8 cellular contexts compared by ENCODE assay signal in the genomic region with DNA sequence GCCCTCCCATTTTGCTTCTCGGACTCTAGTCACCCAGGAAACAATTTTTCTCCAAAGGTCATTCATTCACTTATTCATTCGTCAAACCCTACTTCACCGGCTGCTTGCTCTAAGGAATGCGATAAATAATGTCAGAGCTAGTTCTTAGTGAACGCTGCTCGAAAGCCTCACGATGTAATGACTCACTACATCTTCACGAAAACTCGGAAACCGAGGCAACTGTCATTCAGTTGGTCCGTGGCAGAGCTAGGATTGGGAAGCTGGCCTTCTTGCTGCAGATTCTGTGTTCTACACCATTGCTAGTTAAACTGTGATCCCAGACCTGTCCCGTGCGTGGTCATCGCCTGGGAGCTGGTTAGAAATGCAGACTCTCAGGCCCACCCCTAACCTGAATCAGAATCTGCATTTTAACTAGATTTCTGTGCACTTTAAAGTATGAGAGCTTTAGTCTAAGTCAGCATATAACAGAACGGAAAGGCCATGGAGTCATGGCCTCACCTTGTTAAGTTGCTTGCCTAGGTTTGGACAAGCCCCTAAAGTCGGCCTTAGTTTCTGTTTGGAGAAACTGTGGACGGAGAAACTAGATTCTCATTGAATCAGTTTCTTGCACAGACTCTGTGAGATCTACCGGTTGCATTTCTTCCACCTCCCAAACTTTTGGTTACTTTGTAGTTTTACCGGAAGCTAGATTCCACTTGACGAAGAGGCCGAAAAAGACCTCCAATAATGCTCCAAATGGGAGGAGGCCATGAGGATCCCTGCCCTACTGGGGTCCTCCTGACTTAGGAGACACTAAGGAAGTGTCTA. TPM values are rescaled to one million over a fixed set of nuclear protein-coding genes. Genes with fewer than 3 reads are reported as not detected.
DNase-seq lines count a peak whose midpoint lies in the region; ATAC-seq, FAIRE-seq and TF ChIP-seq lines count a peak whose summit lies in the region.

No MANE protein-coding gene starts in this region.

- H2AK9ac ChIP-seq in IMR-90 (replicated peaks; ENCODE audit: low read depth, low read length, poor library complexity), result peak overlapping the region; percentile 99

- peak overlapping the region; percentile 69 for H3K27ac ChIP-seq in IMR-90 (ENCODE audit: insufficient read depth, low read length)
- H3K27ac ChIP-seq in HepG2 (ENCODE audit: extremely low read length, insufficient read depth, low read length), result no peak overlapping the region
- H3K27ac ChIP-seq in thymus (ENCODE audit: low read depth), result peak overlapping the region; percentile 64

- H3K4me2 ChIP-seq in IMR-90 (ENCODE audit: low read depth, low read length) (peak overlapping the region; percentile 76), HepG2 (ENCODE audit: low read depth, low read length) (peak overlapping the region; percentile 98)

- H3K9me3 ChIP-seq in IMR-90 (ENCODE audit: control insufficient read depth, insufficient read depth, low read length) (no peaks in the 10 kb centered on the region), HepG2 (ENCODE audit: low read length) (no peaks in the 10 kb centered on the region), thymus (ENCODE audit: control insufficient read depth) (no peaks in the 10 kb centered on the region)

- peak overlapping the region; percentile 49 for H3K23ac ChIP-seq in IMR-90 (ENCODE audit: low read depth, low read length)

- DNase-seq in GM12892 (ENCODE audit: insufficient read length) (no peak), IMR-90 (peak; percentile 88), astrocyte of the cerebellum (ENCODE audit: low read depth) (no peak), HepG2 (ENCODE audit: low spot score) (no peak), NCI-H1105 treated with DMSO at 0.1 percent for 48 hours (lab: John Stamatoyannopoulos, UW) (no peak), NCI-H446 (lab: John Stamatoyannopoulos, UW) (no peak)

- peak overlapping the region; percentile 79 for H2BK5ac ChIP-seq in IMR-90 (ENCODE audit: low read depth, low read length, poor library complexity, severe bottlenecking)

- TF ChIP-seq EP300 in HepG2 (IDR thresholded peaks at IDR 0.05; ENCODE audit: low read depth in 2 of 2, low read length in 2 of 2) (no peak), HepG2 (CRISPR knock-in tag; IDR thresholded peaks at IDR 0.05; ENCODE audit: borderline replicate concordance) (no peak)

- intact Hi-C loops in IMR-90 (cut with micrococcal nuclease), result no loop called here
- intact Hi-C loops in HepG2 (cut with micrococcal nuclease; ENCODE audit: unreplicated experiment), result no loop called here

- H3K79me1 ChIP-seq in IMR-90 (ENCODE audit: low read depth in 1 of 2, low read length in 2 of 2), result peaks cover 9 to 39% of the 10 kb centered on the region in 2 experiments; a peak in 3 of 4 replicates

- peak overlapping the region; percentile 33 for H2AK5ac ChIP-seq in IMR-90 (ENCODE audit: low read depth, low read length)

- H2AFZ ChIP-seq in IMR-90 (replicated peaks; ENCODE audit: low read length, poor library complexity), result peak overlapping the region; percentile 91
- peak overlapping the region; percentile 52 for H2AFZ ChIP-seq in HepG2 (ENCODE audit: low read length)

- dilution Hi-C loops in IMR-90 (cut with HindIII; ENCODE audit: low sequenced_read_pairs, unreplicated experiment), result no loop called here

- H3K56ac ChIP-seq in IMR-90 (ENCODE audit: extremely low read depth, insufficient read depth, low read length), result peak overlapping the region; percentile 74

- H3K4me1 ChIP-seq in IMR-90 (ENCODE audit: control insufficient read depth, insufficient read depth, low read length) (peaks cover 27% of the 10 kb centered on the region), HepG2 (ENCODE audit: insufficient read depth, low read length) (peaks cover 28% of the 10 kb centered on the region), thymus (ENCODE audit: control insufficient read depth, insufficient read depth, low read length) (peaks cover 36% of the 10 kb centered on the region)

- H3K9ac ChIP-seq in IMR-90 (ENCODE audit: low read depth, low read length), result peak overlapping the region; percentile 80
- peak overlapping the region; percentile 53; the same call in 1 of the 2 replicates for H3K9ac ChIP-seq in HepG2 (ENCODE audit: insufficient read depth, low read depth, low read length)

- H4K20me1 ChIP-seq in IMR-90 (ENCODE audit: insufficient read depth, low read length), result peaks cover 28% of the 10 kb centered on the region
- H4K20me1 ChIP-seq in HepG2 (ENCODE audit: insufficient read depth, low read length), result no peaks in the 10 kb centered on the region

- peak overlapping the region; percentile 6; the same call in 1 of the 3 replicates for H2BK15ac ChIP-seq in IMR-90 (ENCODE audit: low read depth, low read length)

- BruUV-seq in IMR-90 (replicated peaks; lab: Mats Ljungman, UMichigan) (no TSS peak), HepG2 (replicated peaks; lab: Mats Ljungman, UMichigan) (no TSS peak)

- ATAC-seq in IMR-90 (ENCODE audit: low read depth) (peak; percentile 24; the same call in 1 of the 2 replicates), HepG2 (no peak; the same call in 2 of the 3 replicates), HG03159 (IDR thresholded peaks at IDR 0.05; ENCODE audit: unreplicated experiment) (no peak)

- CTCF ChIA-PET in IMR-90 (lab: Yijun Ruan, JAX), result interaction anchor here (0.6 to 0.7 kb wide), 2 partner anchors 47 to 102 kb away, joined by 3 to 4 read pairs; no protein-coding TSS in a partner anchor
- CTCF ChIA-PET in HepG2 (lab: Yijun Ruan, JAX; ENCODE audit: low intra/inter-chr PET ratio, low total read pairs), result no interaction called here

- peak overlapping the region; percentile 25 for H3K18ac ChIP-seq in IMR-90 (ENCODE audit: low read depth, low read length)

- FAIRE-seq in GM12892 (lab: Jason Lieb, UNC), result peak; percentile 46
- FAIRE-seq in HepG2 (lab: Jason Lieb, UNC), result no peak

- in situ Hi-C loops in IMR-90 (cut with MboI; ENCODE audit: low sequenced_read_pairs), result no loop called here
- in situ Hi-C loops in astrocyte of the cerebellum (cut with HindIII; ENCODE audit: low sequenced_read_pairs), result no loop called here
- in situ Hi-C loops in HepG2 (cut with HindIII; ENCODE audit: extremely low pct_ligation_motif_present, low pct_unique_long_range_greater_than_20kb), result no loop called here

- 35% methylated on average over 9 of the region's 21 CpGs; no CpG with 5 or more reads in 1 of the 2 experiments for whole genome bisulfite sequencing in IMR-90 (ENCODE audit: extremely low coverage in 2 of 2, insufficient read length in 1 of 2), 2 experiments
- 20% methylated on average over 21 of the region's 21 CpGs for whole genome bisulfite sequencing in HepG2 (ENCODE audit: low lambda C conversion rate)
- WGBS in thymus, result 43% methylated on average over 21 of the region's 21 CpGs

- peaks cover 16% of the 10 kb centered on the region; the same call in 1 of the 2 replicates for H3K9me1 ChIP-seq in IMR-90 (ENCODE audit: insufficient read depth, low read length)

- H4K91ac ChIP-seq in IMR-90 (ENCODE audit: insufficient read depth, low read depth, low read length), result peak overlapping the region; percentile 24

- H3K27me3 ChIP-seq in IMR-90 (ENCODE audit: control insufficient read depth, insufficient read depth, low read length) (no peaks in the 10 kb centered on the region), HepG2 (ENCODE audit: control insufficient read depth in 1 of 2, insufficient read depth in 2 of 2, low read length in 2 of 2) (no peaks in the 10 kb centered on the region), thymus (ENCODE audit: control insufficient read depth, insufficient read depth) (no peaks in the 10 kb centered on the region)

- peak overlapping the region; percentile 56 for H4K5ac ChIP-seq in IMR-90 (ENCODE audit: low read depth, low read length)

- H3K14ac ChIP-seq in IMR-90 (replicated peaks; ENCODE audit: low read depth, low read length), result peak overlapping the region; percentile 84

- H3K4me3 ChIP-seq in IMR-90 (ENCODE audit: insufficient read depth, low read depth, low read length) (peak overlapping the region; percentile 46), astrocyte of the cerebellum (ENCODE audit: low read depth, low read length) (peak overlapping the region; percentile 91), HepG2 (replicated peaks in 1 of 3; ENCODE audit: insufficient read depth in 1 of 3, low read depth in 2 of 3, low read length in 3 of 3) (peak overlapping the region; percentile 74 to 91 (median 75)), thymus (ENCODE audit: low read length) (peak overlapping the region; percentile 62)

- 0 out of 2 replicates have a peak, but pooled peaks cover 2% of the 10 kb centered on the region for H3K36me3 ChIP-seq in IMR-90 (ENCODE audit: control insufficient read depth, insufficient read depth, low read length)
- no peaks in the 10 kb centered on the region for H3K36me3 ChIP-seq in HepG2 (replicated peaks in 1 of 2; ENCODE audit: control insufficient read depth in 1 of 2, insufficient read depth in 2 of 2, low read length in 2 of 2)
- peaks cover 39% of the 10 kb centered on the region for H3K36me3 ChIP-seq in thymus (ENCODE audit: control insufficient read depth, insufficient read depth)

- H3K4ac ChIP-seq in IMR-90 (ENCODE audit: low read depth, low read length), result peak overlapping the region; percentile 89

- TF ChIP-seq CTCF in IMR-90 (conservative IDR thresholded peaks at IDR 0.05; ENCODE audit: low read depth, low read length) (no peak), astrocyte of the cerebellum (IDR thresholded peaks at IDR 0.05; ENCODE audit: low read depth, low read length, missing control alignments) (no peak), HepG2 (CRISPR knock-in tag; IDR thresholded peaks at IDR 0.05) (no peak)

- peak overlapping the region; percentile 39 to 89 for H4K8ac ChIP-seq in IMR-90 (ENCODE audit: low read depth in 2 of 2, low read length in 2 of 2)

- no peak for TF ChIP-seq RAD21 in IMR-90 (IDR thresholded peaks at IDR 0.05; ENCODE audit: low read length)
- TF ChIP-seq RAD21 in HepG2 (CRISPR knock-in tag; IDR thresholded peaks at IDR 0.05), result no peak

- no peaks in the 10 kb centered on the region for H3K79me2 ChIP-seq in HepG2 (ENCODE audit: insufficient read depth, low read length)

- no peak for TF ChIP-seq POLR2A in GM12892 (IDR thresholded peaks at IDR 0.05; ENCODE audit: low read depth, low read length)
- 0 out of 2 replicates have a peak, but pooled peaks have one; percentile 13 for TF ChIP-seq POLR2A in IMR-90 (IDR thresholded peaks at IDR 0.05; ENCODE audit: low read depth, low read length)
- TF ChIP-seq POLR2A in HepG2 (IDR thresholded peaks at IDR 0.05; ENCODE audit: insufficient read depth in 1 of 2, low read depth in 2 of 2, low read length in 2 of 2), result no peak

- peak overlapping the region; percentile 50; the same call in 1 of the 2 replicates for H2BK20ac ChIP-seq in IMR-90 (ENCODE audit: low read depth, low read length)

- H2BK120ac ChIP-seq in IMR-90 (ENCODE audit: low read depth, low read length), result peak overlapping the region; percentile 51

- POLR2A ChIA-PET in IMR-90 (lab: Charles Lee; ENCODE audit: unreplicated experiment) (no interaction called here), HepG2 (lab: Yijun Ruan, JAX) (interaction anchor here (0.6 to 1.7 kb wide), 7 partner anchors 9 to 1694 kb away, joined by 3 to 5 read pairs (median 4); partner anchors contain the start of genes BYSL, MED20, TAF8 and TOMM6)

RNA-seq across cellular contexts. Expression of gene CCND3, which starts 0.6 kb away (rescaled TPM):
- 26.8 TPM for polyA plus RNA-seq in GM12892 (2012; ENCODE audit: missing spikeins)
- 19.2 and 19.4 TPM in 2 replicates for total RNA-seq in IMR-90 (2012; rRNA removed)
- 61.9 and 63.8 TPM in 2 replicates for polyA plus RNA-seq in IMR-90 (2012; rRNA removed)
- polyA plus RNA-seq in IMR-90 (2012; cell fraction: cytosol; rRNA removed), result 61.9 and 75.8 TPM in 2 replicates
- polyA plus RNA-seq in IMR-90 (2012; cell fraction: nucleus; rRNA removed; ENCODE audit: low replicate concordance), result 36.5 and 73.0 TPM in 2 replicates
- total RNA-seq in HepG2 (2016; rRNA removed; fragmentation: Illumina TruSeq; extraction: Trizol), result 6.9 and 7.2 TPM in 2 replicates
- 5.4 and 6.8 TPM in 2 replicates for total RNA-seq in HepG2 (2016; cell fraction: cytosol; rRNA removed; fragmentation: Illumina TruSeq; extraction: Trizol; ENCODE audit: low read depth)
- total RNA-seq in HepG2 (2016; cell fraction: insoluble cytoplasmic fraction; rRNA removed; fragmentation: Illumina TruSeq; extraction: Trizol), result 5.6 and 7.6 TPM in 2 replicates
- total RNA-seq in HepG2 (2016; cell fraction: membrane; rRNA removed; fragmentation: Illumina TruSeq; extraction: Trizol), result 10.7 and 11.7 TPM in 2 replicates
- total RNA-seq in HepG2 (2016; cell fraction: nucleus; rRNA removed; fragmentation: Illumina TruSeq; extraction: Trizol), result 5.0 and 7.6 TPM in 2 replicates
- polyA plus RNA-seq in HepG2 (2011; rRNA removed), result 4.3 and 4.4 TPM in 2 replicates
- 5.0 and 6.3 TPM in 2 replicates for polyA plus RNA-seq in HepG2 (2011; cell fraction: cytosol; rRNA removed)
- 6.2 and 6.3 TPM in 2 replicates for polyA plus RNA-seq in HepG2 (2011; cell fraction: nucleus; rRNA removed)
- 2.0 and 3.5 TPM in 2 replicates for polyA plus RNA-seq in HepG2 (2012)
- 7.8 and 8.6 TPM in 2 replicates for polyA plus RNA-seq in HepG2 (2016; cell fraction: cytosol; fragmentation: Illumina TruSeq; extraction: Trizol; ENCODE audit: low read depth)
- polyA plus RNA-seq in HepG2 (2016; cell fraction: insoluble cytoplasmic fraction; fragmentation: Illumina TruSeq; extraction: Trizol; ENCODE audit: low read depth), result 7.6 and 10.9 TPM in 2 replicates
- polyA plus RNA-seq in HepG2 (2016; cell fraction: membrane; fragmentation: Illumina TruSeq; extraction: Trizol; ENCODE audit: low read depth), result 12.5 and 13.8 TPM in 2 replicates
- polyA plus RNA-seq in HepG2 (2016; cell fraction: nucleus; fragmentation: Illumina TruSeq; extraction: Trizol; ENCODE audit: insufficient read depth, low read depth), result 8.1 and 9.8 TPM in 2 replicates
- polyA minus RNA-seq in HepG2 (2011; rRNA and poly(A)+ RNA removed; ENCODE audit: low replicate concordance), result 8.0 and 57.0 TPM in 2 replicates
- 4.1 and 4.9 TPM in 2 replicates for polyA minus RNA-seq in HepG2 (2011; cell fraction: cytosol; rRNA and poly(A)+ RNA removed)
- polyA minus RNA-seq in HepG2 (2011; cell fraction: nucleus; rRNA and poly(A)+ RNA removed), result 5.1 and 6.7 TPM in 2 replicates
- polyA plus RNA-seq in thymus, result 277 TPM

RNA-seq across cellular contexts. Expression of gene BYSL, which starts 20.9 kb away (rescaled TPM):
- 15.2 TPM for polyA plus RNA-seq in GM12892 (2012; ENCODE audit: missing spikeins)
- total RNA-seq in IMR-90 (2012; rRNA removed), result 25.3 and 26.7 TPM in 2 replicates
- polyA plus RNA-seq in IMR-90 (2012; rRNA removed), result 35.5 and 36.3 TPM in 2 replicates
- 23.5 and 24.9 TPM in 2 replicates for polyA plus RNA-seq in IMR-90 (2012; cell fraction: cytosol; rRNA removed)
- 29.1 and 39.6 TPM in 2 replicates for polyA plus RNA-seq in IMR-90 (2012; cell fraction: nucleus; rRNA removed; ENCODE audit: low replicate concordance)
- total RNA-seq in HepG2 (2016; rRNA removed; fragmentation: Illumina TruSeq; extraction: Trizol), result 27.9 and 37.3 TPM in 2 replicates
- 9.2 and 10.9 TPM in 2 replicates for total RNA-seq in HepG2 (2016; cell fraction: cytosol; rRNA removed; fragmentation: Illumina TruSeq; extraction: Trizol; ENCODE audit: low read depth)
- 31.5 and 38.1 TPM in 2 replicates for total RNA-seq in HepG2 (2016; cell fraction: insoluble cytoplasmic fraction; rRNA removed; fragmentation: Illumina TruSeq; extraction: Trizol)
- total RNA-seq in HepG2 (2016; cell fraction: membrane; rRNA removed; fragmentation: Illumina TruSeq; extraction: Trizol), result 20.7 and 21.2 TPM in 2 replicates
- total RNA-seq in HepG2 (2016; cell fraction: nucleus; rRNA removed; fragmentation: Illumina TruSeq; extraction: Trizol), result 28.5 and 31.3 TPM in 2 replicates
- polyA plus RNA-seq in HepG2 (2011; rRNA removed), result 28.6 and 37.8 TPM in 2 replicates
- polyA plus RNA-seq in HepG2 (2011; cell fraction: cytosol; rRNA removed), result 24.4 and 28.7 TPM in 2 replicates
- polyA plus RNA-seq in HepG2 (2011; cell fraction: nucleus; rRNA removed), result 39.5 and 39.6 TPM in 2 replicates
- 24.1 and 34.6 TPM in 2 replicates for polyA plus RNA-seq in HepG2 (2012)
- 9.5 and 10.5 TPM in 2 replicates for polyA plus RNA-seq in HepG2 (2016; cell fraction: cytosol; fragmentation: Illumina TruSeq; extraction: Trizol; ENCODE audit: low read depth)
- polyA plus RNA-seq in HepG2 (2016; cell fraction: insoluble cytoplasmic fraction; fragmentation: Illumina TruSeq; extraction: Trizol; ENCODE audit: low read depth), result 43.8 and 51.7 TPM in 2 replicates
- 12.7 and 15.1 TPM in 2 replicates for polyA plus RNA-seq in HepG2 (2016; cell fraction: membrane; fragmentation: Illumina TruSeq; extraction: Trizol; ENCODE audit: low read depth)
- polyA plus RNA-seq in HepG2 (2016; cell fraction: nucleus; fragmentation: Illumina TruSeq; extraction: Trizol; ENCODE audit: insufficient read depth, low read depth), result 49.1 and 56.8 TPM in 2 replicates
- polyA minus RNA-seq in HepG2 (2011; rRNA and poly(A)+ RNA removed; ENCODE audit: low replicate concordance), result 40.9 and 54.5 TPM in 2 replicates
- 22.2 and 22.5 TPM in 2 replicates for polyA minus RNA-seq in HepG2 (2011; cell fraction: cytosol; rRNA and poly(A)+ RNA removed)
- polyA minus RNA-seq in HepG2 (2011; cell fraction: nucleus; rRNA and poly(A)+ RNA removed), result 41.7 and 47.5 TPM in 2 replicates
- 7.8 TPM for polyA plus RNA-seq in thymus

RNA-seq across cellular contexts. Expression of gene MED20, which starts 21.3 kb away (rescaled TPM):
- polyA plus RNA-seq in GM12892 (2012; ENCODE audit: missing spikeins), result 8.8 TPM
- total RNA-seq in IMR-90 (2012; rRNA removed) (35.6 and 38.2 TPM in 2 replicates), HepG2 (2016; rRNA removed; fragmentation: Illumina TruSeq; extraction: Trizol) (41.1 and 56.3 TPM in 2 replicates)
- polyA plus RNA-seq in IMR-90 (2012; rRNA removed) (22.0 and 24.8 TPM in 2 replicates), HepG2 (2011; rRNA removed) (22.7 and 28.1 TPM in 2 replicates), thymus (7.9 TPM)
- polyA plus RNA-seq in IMR-90 (2012; cell fraction: cytosol; rRNA removed), result 16.4 and 20.3 TPM in 2 replicates
- polyA plus RNA-seq in IMR-90 (2012; cell fraction: nucleus; rRNA removed; ENCODE audit: low replicate concordance), result 14.3 and 22.5 TPM in 2 replicates
- total RNA-seq in HepG2 (2016; cell fraction: cytosol; rRNA removed; fragmentation: Illumina TruSeq; extraction: Trizol; ENCODE audit: low read depth), result 4.6 and 5.0 TPM in 2 replicates
- 40.0 and 57.6 TPM in 2 replicates for total RNA-seq in HepG2 (2016; cell fraction: insoluble cytoplasmic fraction; rRNA removed; fragmentation: Illumina TruSeq; extraction: Trizol)
- 15.9 and 18.0 TPM in 2 replicates for total RNA-seq in HepG2 (2016; cell fraction: membrane; rRNA removed; fragmentation: Illumina TruSeq; extraction: Trizol)
- total RNA-seq in HepG2 (2016; cell fraction: nucleus; rRNA removed; fragmentation: Illumina TruSeq; extraction: Trizol), result 25.0 and 28.8 TPM in 2 replicates
- polyA plus RNA-seq in HepG2 (2011; cell fraction: cytosol; rRNA removed), result 27.1 and 29.0 TPM in 2 replicates
- polyA plus RNA-seq in HepG2 (2011; cell fraction: nucleus; rRNA removed), result 20.9 and 21.3 TPM in 2 replicates
- 13.4 and 17.5 TPM in 2 replicates for polyA plus RNA-seq in HepG2 (2012)
- polyA plus RNA-seq in HepG2 (2016; cell fraction: cytosol; fragmentation: Illumina TruSeq; extraction: Trizol; ENCODE audit: low read depth), result 3.6 and 3.7 TPM in 2 replicates
- polyA plus RNA-seq in HepG2 (2016; cell fraction: insoluble cytoplasmic fraction; fragmentation: Illumina TruSeq; extraction: Trizol; ENCODE audit: low read depth), result 45.2 and 47.9 TPM in 2 replicates
- 9.1 and 10.1 TPM in 2 replicates for polyA plus RNA-seq in HepG2 (2016; cell fraction: membrane; fragmentation: Illumina TruSeq; extraction: Trizol; ENCODE audit: low read depth)
- 19.8 and 24.4 TPM in 2 replicates for polyA plus RNA-seq in HepG2 (2016; cell fraction: nucleus; fragmentation: Illumina TruSeq; extraction: Trizol; ENCODE audit: insufficient read depth, low read depth)
- polyA minus RNA-seq in HepG2 (2011; rRNA and poly(A)+ RNA removed; ENCODE audit: low replicate concordance), result 39.2 and 43.4 TPM in 2 replicates
- 10.3 and 12.8 TPM in 2 replicates for polyA minus RNA-seq in HepG2 (2011; cell fraction: cytosol; rRNA and poly(A)+ RNA removed)
- 31.7 and 34.4 TPM in 2 replicates for polyA minus RNA-seq in HepG2 (2011; cell fraction: nucleus; rRNA and poly(A)+ RNA removed)

RNA-seq across cellular contexts. Expression of gene USP49, which starts 47.1 kb away (rescaled TPM):
- polyA plus RNA-seq in GM12892 (2012; ENCODE audit: missing spikeins), result 6.1 TPM
- total RNA-seq in IMR-90 (2012; rRNA removed) (1.4 TPM in 2 replicates), HepG2 (2016; rRNA removed; fragmentation: Illumina TruSeq; extraction: Trizol) (2.9 TPM in 2 replicates)
- polyA plus RNA-seq in IMR-90 (2012; rRNA removed) (1.4 and 2.1 TPM in 2 replicates), HepG2 (2011; rRNA removed) (4.3 and 4.7 TPM in 2 replicates), thymus (1.1 TPM)
- polyA plus RNA-seq in IMR-90 (2012; cell fraction: cytosol; rRNA removed), result 0.55 and 0.92 TPM in 2 replicates
- polyA plus RNA-seq in IMR-90 (2012; cell fraction: nucleus; rRNA removed; ENCODE audit: low replicate concordance), result 9.5 and 9.8 TPM in 2 replicates
- total RNA-seq in HepG2 (2016; cell fraction: cytosol; rRNA removed; fragmentation: Illumina TruSeq; extraction: Trizol; ENCODE audit: low read depth), result 0.62 and 0.81 TPM in 2 replicates
- total RNA-seq in HepG2 (2016; cell fraction: insoluble cytoplasmic fraction; rRNA removed; fragmentation: Illumina TruSeq; extraction: Trizol), result 2.4 and 2.9 TPM in 2 replicates
- total RNA-seq in HepG2 (2016; cell fraction: membrane; rRNA removed; fragmentation: Illumina TruSeq; extraction: Trizol), result 1.5 and 1.6 TPM in 2 replicates
- total RNA-seq in HepG2 (2016; cell fraction: nucleus; rRNA removed; fragmentation: Illumina TruSeq; extraction: Trizol), result 5.9 and 7.0 TPM in 2 replicates
- 1.2 and 1.3 TPM in 2 replicates for polyA plus RNA-seq in HepG2 (2011; cell fraction: cytosol; rRNA removed)
- polyA plus RNA-seq in HepG2 (2011; cell fraction: nucleus; rRNA removed), result 13.3 and 14.7 TPM in 2 replicates
- 3.6 and 4.0 TPM in 2 replicates for polyA plus RNA-seq in HepG2 (2012)
- 0.28 TPM in 2 replicates for polyA plus RNA-seq in HepG2 (2016; cell fraction: cytosol; fragmentation: Illumina TruSeq; extraction: Trizol; ENCODE audit: low read depth)
- 2.6 and 3.2 TPM in 2 replicates for polyA plus RNA-seq in HepG2 (2016; cell fraction: insoluble cytoplasmic fraction; fragmentation: Illumina TruSeq; extraction: Trizol; ENCODE audit: low read depth)
- 0.70 and 0.84 TPM in 2 replicates for polyA plus RNA-seq in HepG2 (2016; cell fraction: membrane; fragmentation: Illumina TruSeq; extraction: Trizol; ENCODE audit: low read depth)
- 12.2 and 14.5 TPM in 2 replicates for polyA plus RNA-seq in HepG2 (2016; cell fraction: nucleus; fragmentation: Illumina TruSeq; extraction: Trizol; ENCODE audit: insufficient read depth, low read depth)
- 4.3 and 6.4 TPM in 2 replicates for polyA minus RNA-seq in HepG2 (2011; rRNA and poly(A)+ RNA removed; ENCODE audit: low replicate concordance)
- polyA minus RNA-seq in HepG2 (2011; cell fraction: cytosol; rRNA and poly(A)+ RNA removed), result 0.97 and 1.2 TPM in 2 replicates
- polyA minus RNA-seq in HepG2 (2011; cell fraction: nucleus; rRNA and poly(A)+ RNA removed), result 9.7 and 10.9 TPM in 2 replicates
